ENCODE assay signal across 21 cellular contexts in genomic region chr3:171427771-171428320, GRCh38.
"Had no signal": no experiment of that assay in that cellular context is flagged by ENCODE, and none has a peak within 500 bp of the region (broad histone marks: within the 10 kb centered on the region; RNA-seq: fewer than 3 reads in every experiment).

No MANE protein-coding gene starts in this region.

- H3K4me3 Mint-ChIP-seq: activated naive CD4-positive, alpha-beta T cell treated with anti-CD3 and anti-CD28 coated beads, Interleukin-2, amount 50 U/mL, for 24 hours; naive B cell; neural crest cell; T-helper 1 cell treated with Interleukin-12 subunit alpha and Interleukin-12 subunit beta and Interleukin-4 antibody, amounts not matched to agents 30 μg/mL and 1 μg/mL, for 36 hours had no signal

- H3K27ac Mint-ChIP-seq: activated naive CD4-positive, alpha-beta T cell treated with anti-CD3 and anti-CD28 coated beads, Interleukin-2, amount 50 U/mL, for 24 hours; naive B cell; progenitor cell of endocrine pancreas; T-helper 1 cell treated with Interleukin-12 subunit alpha and Interleukin-12 subunit beta and Interleukin-4 antibody, amounts not matched to agents 30 μg/mL and 1 μg/mL, for 36 hours had no signal

- DNase-seq: activated CD4-positive, alpha-beta T cell treated with anti-CD3 and anti-CD28 coated beads for 1 hour; activated CD8-positive, alpha-beta memory T cell treated with anti-CD3 and anti-CD28 coated beads for 24 hours; activated CD8-positive, alpha-beta memory T cell treated with anti-CD3 and anti-CD28 coated beads, Interleukin-2, amount 50 U/mL, for 48 hours; activated effector memory CD4-positive, alpha-beta T cell treated with anti-CD3 and anti-CD28 coated beads, Interleukin-2, amount 50 U/mL, for 16 hours; activated T-cell treated with anti-CD3 and anti-CD28 coated beads, Interleukin-2, amount 50 U/mL, for 48 hours; heart right ventricle; kidney; left lung; mucosa of descending colon; naive B cell; stimulated activated CD4-positive, alpha-beta T cell treated with anti-CD3 and anti-CD28 coated beads, Interleukin-1b, Interleukin-23, amount 100 ng/mL, for 48 hours; stimulated activated CD8-positive, alpha-beta memory T cell treated with anti-CD3 and anti-CD28 coated beads, Interleukin-4, amount 100 ng/mL, for 48 hours; stimulated activated naive CD4-positive, alpha-beta T cell treated with Interleukin-2 at 50 U/mL for 16 hours; tibial artery had no signal

- H3K27me3 Mint-ChIP-seq: activated naive CD4-positive, alpha-beta T cell treated with anti-CD3 and anti-CD28 coated beads, Interleukin-2, amount 50 U/mL, for 24 hours; naive B cell; progenitor cell of endocrine pancreas had no signal

- H3K9me3 Mint-ChIP-seq: activated naive CD4-positive, alpha-beta T cell treated with anti-CD3 and anti-CD28 coated beads, Interleukin-2, amount 50 U/mL, for 24 hours had no signal

- H3K36me3 Mint-ChIP-seq: naive B cell had no signal

- H3K36me3 ChIP-seq: ascending aorta, esophagus muscularis mucosa, heart right ventricle, left lung, tibial artery had no signal

- H3K4me1 Mint-ChIP-seq: naive B cell had no signal

- H3K4me1 ChIP-seq: ascending aorta, left lung had no signal

- H3K4me3 ChIP-seq: ascending aorta, coronary artery, esophagus muscularis mucosa, heart right ventricle, left lung, mucosa of descending colon, tibial artery had no signal

- H3K27ac ChIP-seq: ascending aorta, coronary artery, esophagus muscularis mucosa, heart right ventricle, left lung, tibial artery had no signal

- H3K27me3 ChIP-seq: ascending aorta, esophagus muscularis mucosa, heart right ventricle, left lung, tibial artery had no signal

- ATAC-seq: left lung had no signal

- H3K9me3 ChIP-seq: ascending aorta, esophagus muscularis mucosa, left lung, mucosa of descending colon, tibial artery had no signal
